21 cellular contexts compared by ENCODE assay signal in genomic region chr7:30750010-30750409, GRCh38. TPM values are rescaled to one million over a fixed set of nuclear protein-coding genes. Genes with fewer than 3 reads are reported as not detected.
DNase-seq lines count a peak whose midpoint lies in the region; ATAC-seq and TF ChIP-seq lines count a peak whose summit lies in the region.
"Had no signal": no experiment of that assay in that cellular context is flagged by ENCODE, and none has a peak within 500 bp of the region (broad histone marks: within the 10 kb centered on the region; RNA-seq: fewer than 3 reads in every experiment).

No MANE protein-coding gene starts in this region.

- DNase-seq in breast epithelium (ENCODE audit: low spot score in 2 of 2) (no peak), MCF 10A (ENCODE audit: unreplicated experiment) (no peak), esophagus muscularis mucosa (ENCODE audit: extremely low spot score) (no peak), tibial artery (no peak), thyroid gland (no peak)
- DNase-seq in activated naive CD8-positive, alpha-beta T cell treated with anti-CD3 and anti-CD28 coated beads for 36 hours = no peak
- DNase-seq: 8988T; activated CD4-positive, alpha-beta T cell treated with anti-CD3 and anti-CD28 coated beads, Interleukin-2, amount 10 ng/mL, durations not matched to agents 24 days and 14 days; effector memory CD4-positive, alpha-beta T cell; NCI-H1105 treated with DMSO at 0.1 percent for 48 hours; NCI-H2107; NCI-H526; retina; T-helper 1 cell had no signal

- H3K4me3 ChIP-seq in breast epithelium = no peak overlapping the region
- H3K4me3 ChIP-seq in esophagus muscularis mucosa = no peak overlapping the region
- H3K4me3 ChIP-seq in tibial artery = no peak overlapping the region
- no peak overlapping the region for H3K4me3 ChIP-seq in thyroid gland (replicated peaks in 1 of 3)
- H3K4me3 ChIP-seq: cardiac muscle cell, neural progenitor cell had no signal

- no peaks in the 10 kb centered on the region for H3K36me3 Mint-ChIP-seq in MCF 10A (ENCODE audit: insufficient read depth, unreplicated experiment)
- H3K36me3 Mint-ChIP-seq in nephron (ENCODE audit: low read depth) = peaks cover 10% of the 10 kb centered on the region
- no peaks in the 10 kb centered on the region for H3K36me3 Mint-ChIP-seq in activated naive CD8-positive, alpha-beta T cell treated with anti-CD3 and anti-CD28 coated beads for 36 hours
- H3K36me3 Mint-ChIP-seq: neural progenitor cell; stimulated activated effector memory CD8-positive, alpha-beta T cell treated with anti-CD3 and anti-CD28 coated beads, Interleukin-12 subunit alpha, Interleukin-12 subunit beta, amount 100 ng/mL, for 72 hours; type B pancreatic cell had no signal

- TF ChIP-seq EP300 in esophagus muscularis mucosa (IDR thresholded peaks at IDR 0.05) = no peak

- H3K9me3 Mint-ChIP-seq in MCF 10A (ENCODE audit: unreplicated experiment) (peaks cover 8% of the 10 kb centered on the region), nephron (peaks cover 15% of the 10 kb centered on the region)
- no peaks in the 10 kb centered on the region for H3K9me3 Mint-ChIP-seq in activated naive CD8-positive, alpha-beta T cell treated with anti-CD3 and anti-CD28 coated beads for 36 hours
- H3K9me3 Mint-ChIP-seq: activated CD4-positive, alpha-beta T cell treated with anti-CD3 and anti-CD28 coated beads, Interleukin-2, amount 10 ng/mL, durations not matched to agents 24 days and 14 days; activated T-helper 2 cell treated with anti-CD3 and anti-CD28 coated beads, Interferon-gamma antibody, Interleukin-2, Interleukin-4, amounts not matched to agents 10 μg/mL and 5 μg/mL and 100 μg/mL, durations not matched to agents 14 hours and 24 hours and 36 hours; stimulated activated effector memory CD8-positive, alpha-beta T cell treated with anti-CD3 and anti-CD28 coated beads, Interleukin-12 subunit alpha, Interleukin-12 subunit beta, amount 100 ng/mL, for 72 hours had no signal

- CTCF ChIA-PET in MCF 10A (lab: Yijun Ruan, JAX) = interaction anchor here (3.7 kb wide), 1 partner anchor 11 kb away, joined by 27 read pairs; no protein-coding TSS in a partner anchor

- H3K36me3 ChIP-seq in breast epithelium = no peaks in the 10 kb centered on the region
- peaks cover 0 to 7% (median 0%) of the 10 kb centered on the region in 4 donors for H3K36me3 ChIP-seq in esophagus muscularis mucosa
- H3K36me3 ChIP-seq in tibial artery = peaks cover 0 to 6% (median 0%) of the 10 kb centered on the region in 3 donors
- no peaks in the 10 kb centered on the region for H3K36me3 ChIP-seq in thyroid gland
- H3K36me3 ChIP-seq: cardiac muscle cell, neural progenitor cell had no signal

- no peaks in the 10 kb centered on the region for H3K4me1 Mint-ChIP-seq in MCF 10A (ENCODE audit: insufficient read depth, unreplicated experiment)
- H3K4me1 Mint-ChIP-seq in nephron = peaks cover 64% of the 10 kb centered on the region
- H3K4me1 Mint-ChIP-seq in activated naive CD8-positive, alpha-beta T cell treated with anti-CD3 and anti-CD28 coated beads for 36 hours = no peaks in the 10 kb centered on the region
- H3K4me1 Mint-ChIP-seq: activated CD4-positive, alpha-beta T cell treated with anti-CD3 and anti-CD28 coated beads, Interleukin-2, amount 10 ng/mL, durations not matched to agents 24 days and 14 days; stimulated activated effector memory CD8-positive, alpha-beta T cell treated with anti-CD3 and anti-CD28 coated beads, Interleukin-12 subunit alpha, Interleukin-12 subunit beta, amount 100 ng/mL, for 72 hours had no signal

- no peaks in the 10 kb centered on the region for H3K27me3 ChIP-seq in breast epithelium
- H3K27me3 ChIP-seq in esophagus muscularis mucosa = no peaks in the 10 kb centered on the region
- no peaks in the 10 kb centered on the region for H3K27me3 ChIP-seq in tibial artery
- H3K27me3 ChIP-seq in thyroid gland = no peaks in the 10 kb centered on the region
- H3K27me3 ChIP-seq: cardiac muscle cell, neural progenitor cell had no signal

- TF ChIP-seq POLR2A in breast epithelium (IDR thresholded peaks at IDR 0.05) (no peak), esophagus muscularis mucosa (IDR thresholded peaks at IDR 0.05; ENCODE audit: low read depth) (no peak), thyroid gland (IDR thresholded peaks at IDR 0.05) (no peak)

- H3K27ac ChIP-seq in breast epithelium (peak overlapping the region; percentile 21 to 78), esophagus muscularis mucosa (replicated peaks in 1 of 4) (peak overlapping the region; percentile 80 to 89 (median 88)), tibial artery (peak overlapping the region; percentile 84 to 88), thyroid gland (peak overlapping the region in 1 of 3 donors; percentile 44)
- H3K27ac ChIP-seq: cardiac muscle cell, neural progenitor cell had no signal

- WGBS in esophagus muscularis mucosa = 84% methylated on average over 2 of the region's 2 CpGs
- 87 to 89% methylated on average over 2 of the region's 2 CpGs for WGBS in thyroid gland, 2 donors

- H3K9me3 ChIP-seq in breast epithelium (peaks cover 0 to 4% of the 10 kb centered on the region in 2 donors), esophagus muscularis mucosa (no peaks in the 10 kb centered on the region), tibial artery (no peaks in the 10 kb centered on the region), thyroid gland (no peaks in the 10 kb centered on the region)

- no peak overlapping the region for H3K4me3 Mint-ChIP-seq in MCF 10A (ENCODE audit: unreplicated experiment)
- no peak overlapping the region for H3K4me3 Mint-ChIP-seq in nephron
- H3K4me3 Mint-ChIP-seq in activated naive CD8-positive, alpha-beta T cell treated with anti-CD3 and anti-CD28 coated beads for 36 hours = no peak overlapping the region
- H3K4me3 Mint-ChIP-seq: activated CD4-positive, alpha-beta T cell treated with anti-CD3 and anti-CD28 coated beads, Interleukin-2, amount 10 ng/mL, durations not matched to agents 24 days and 14 days; neural progenitor cell; stimulated activated effector memory CD8-positive, alpha-beta T cell treated with anti-CD3 and anti-CD28 coated beads, Interleukin-12 subunit alpha, Interleukin-12 subunit beta, amount 100 ng/mL, for 72 hours; type B pancreatic cell had no signal

- no peak for TF ChIP-seq CTCF in breast epithelium (IDR thresholded peaks at IDR 0.05)
- no peak for TF ChIP-seq CTCF in MCF 10A (IDR thresholded peaks at IDR 0.05; ENCODE audit: unreplicated experiment)
- TF ChIP-seq CTCF in esophagus muscularis mucosa (IDR thresholded peaks at IDR 0.05) = no peak
- TF ChIP-seq CTCF in nephron (IDR thresholded peaks at IDR 0.05; ENCODE audit: unreplicated experiment in 3 of 3) = no peak
- no peak for TF ChIP-seq CTCF in tibial artery (IDR thresholded peaks at IDR 0.05)
- TF ChIP-seq CTCF in thyroid gland (IDR thresholded peaks at IDR 0.05) = no peak

- POLR2A ChIA-PET in MCF 10A (lab: Yijun Ruan, JAX) = no interaction called here

- BruUV-seq in MCF 10A (replicated peaks; lab: Mats Ljungman, UMichigan) = no TSS peak

- H3K4me1 ChIP-seq in breast epithelium = no peaks in the 10 kb centered on the region
- peaks cover 46 to 61% (median 57%) of the 10 kb centered on the region in 4 donors for H3K4me1 ChIP-seq in esophagus muscularis mucosa
- peaks cover 0 to 48% (median 25%) of the 10 kb centered on the region in 4 donors for H3K4me1 ChIP-seq in tibial artery
- peaks cover 0 to 15% of the 10 kb centered on the region in 2 donors for H3K4me1 ChIP-seq in thyroid gland
- H3K4me1 ChIP-seq: neural progenitor cell had no signal

- H3K27ac Mint-ChIP-seq in MCF 10A (ENCODE audit: low read depth, unreplicated experiment) (no peak overlapping the region), nephron (peak overlapping the region in 2 of 3 experiments; percentile 76 to 88)
- H3K27ac Mint-ChIP-seq in activated naive CD8-positive, alpha-beta T cell treated with anti-CD3 and anti-CD28 coated beads for 36 hours = no peak overlapping the region
- H3K27ac Mint-ChIP-seq: activated CD4-positive, alpha-beta T cell treated with anti-CD3 and anti-CD28 coated beads, Interleukin-2, amount 10 ng/mL, durations not matched to agents 24 days and 14 days; activated T-helper 2 cell treated with anti-CD3 and anti-CD28 coated beads, Interferon-gamma antibody, Interleukin-2, Interleukin-4, amounts not matched to agents 10 μg/mL and 5 μg/mL and 100 μg/mL, durations not matched to agents 14 hours and 24 hours and 36 hours; neural progenitor cell; stimulated activated effector memory CD8-positive, alpha-beta T cell treated with anti-CD3 and anti-CD28 coated beads, Interleukin-12 subunit alpha, Interleukin-12 subunit beta, amount 100 ng/mL, for 72 hours; type B pancreatic cell had no signal

- intact Hi-C loops in breast epithelium (cut with DNase I; ENCODE audit: low total_unique reads) (no loop called here), MCF 10A (cut with micrococcal nuclease) (no loop called here), esophagus muscularis mucosa (cut with DNase I) (loop anchor here (5.0 kb wide), 1 partner anchor 42 kb away; no protein-coding TSS in a partner anchor), tibial artery (cut with DNase I; ENCODE audit: low total_unique reads) (loop anchor here (5.0 kb wide), 1 partner anchor 172 kb away; no protein-coding TSS in a partner anchor), thyroid gland (cut with DNase I) (no loop called here)

- H3K27me3 Mint-ChIP-seq in MCF 10A (ENCODE audit: insufficient read depth, unreplicated experiment) = no peaks in the 10 kb centered on the region
- peaks cover 9% of the 10 kb centered on the region for H3K27me3 Mint-ChIP-seq in nephron (ENCODE audit: low read depth)
- H3K27me3 Mint-ChIP-seq in activated naive CD8-positive, alpha-beta T cell treated with anti-CD3 and anti-CD28 coated beads for 36 hours = no peaks in the 10 kb centered on the region
- H3K27me3 Mint-ChIP-seq: type B pancreatic cell had no signal

- ATAC-seq in GM18520 (IDR thresholded peaks at IDR 0.05; ENCODE audit: unreplicated experiment) = no peak
- ATAC-seq: stimulated activated effector memory CD8-positive, alpha-beta T cell treated with anti-CD3 and anti-CD28 coated beads, Interleukin-12 subunit alpha, Interleukin-12 subunit beta, amount 100 ng/mL, for 72 hours had no signal

RNA-seq across cellular contexts. Expression of gene INMT, which starts 1.9 kb away (rescaled TPM):
- 10 to 100 TPM in 2 of 3 donors, 1 to 10 TPM in 1; 7.8 to 66.7 (median 26.2) TPM for total RNA-seq in breast epithelium
- not detected in 2 replicates for total RNA-seq in MCF 10A (2022)
- total RNA-seq in esophagus muscularis mucosa = 100 to 1,000 TPM; 113 to 192 (median 174) TPM
- under 1 TPM in 1 of 2 experiments, not detected in 1; 0.08 TPM for total RNA-seq in activated naive CD8-positive, alpha-beta T cell treated with anti-CD3 and anti-CD28 coated beads for 36 hours
- total RNA-seq in thyroid gland = 10 to 100 TPM; 19.9 to 47.3 (median 30.1) TPM
- total RNA-seq: activated CD4-positive, alpha-beta T cell treated with anti-CD3 and anti-CD28 coated beads, Interleukin-2, amount 10 ng/mL, durations not matched to agents 24 days and 14 days; activated T-helper 2 cell treated with anti-CD3 and anti-CD28 coated beads, Interferon-gamma antibody, Interleukin-2, Interleukin-4, amounts not matched to agents 10 μg/mL and 5 μg/mL and 100 μg/mL, durations not matched to agents 14 hours and 24 hours and 36 hours had no signal

RNA-seq across cellular contexts. Expression of gene MINDY4, which starts 21.2 kb away (rescaled TPM):
- 10 to 100 TPM in 2 of 3 donors, 1 to 10 TPM in 1; 5.6 to 14.9 (median 13.8) TPM for total RNA-seq in breast epithelium
- total RNA-seq in MCF 10A (2022) = 9.2 and 12.4 TPM in 2 replicates
- 10 to 100 TPM in 3 of 4 donors, 1 to 10 TPM in 1; 8.4 to 31.1 (median 20.2) TPM for total RNA-seq in esophagus muscularis mucosa
- 1 to 10 TPM; 1.6 to 2.0 TPM for total RNA-seq in activated naive CD8-positive, alpha-beta T cell treated with anti-CD3 and anti-CD28 coated beads for 36 hours
- 10 to 100 TPM; 17.9 to 33.2 (median 29.7) TPM for total RNA-seq in thyroid gland

Comparison
In these comparisons a context has a peak if more than half of its experiments do, and no peak if none do; other contexts are left out.
1. H3K27ac Mint-ChIP-seq: peak in nephron (2 of 3); none in MCF 10A (single experiment) and activated naive CD8-positive, alpha-beta T cell treated with anti-CD3 and anti-CD28 coated beads for 36 hours (single experiment).
2. intact Hi-C loops: an anchor here in esophagus muscularis mucosa (5.0 kb wide) and tibial artery (5.0 kb wide); none called in breast epithelium, MCF 10A and thyroid gland.